Comparison of ENCODE assay signal across 11 cellular contexts in the genomic region with DNA sequence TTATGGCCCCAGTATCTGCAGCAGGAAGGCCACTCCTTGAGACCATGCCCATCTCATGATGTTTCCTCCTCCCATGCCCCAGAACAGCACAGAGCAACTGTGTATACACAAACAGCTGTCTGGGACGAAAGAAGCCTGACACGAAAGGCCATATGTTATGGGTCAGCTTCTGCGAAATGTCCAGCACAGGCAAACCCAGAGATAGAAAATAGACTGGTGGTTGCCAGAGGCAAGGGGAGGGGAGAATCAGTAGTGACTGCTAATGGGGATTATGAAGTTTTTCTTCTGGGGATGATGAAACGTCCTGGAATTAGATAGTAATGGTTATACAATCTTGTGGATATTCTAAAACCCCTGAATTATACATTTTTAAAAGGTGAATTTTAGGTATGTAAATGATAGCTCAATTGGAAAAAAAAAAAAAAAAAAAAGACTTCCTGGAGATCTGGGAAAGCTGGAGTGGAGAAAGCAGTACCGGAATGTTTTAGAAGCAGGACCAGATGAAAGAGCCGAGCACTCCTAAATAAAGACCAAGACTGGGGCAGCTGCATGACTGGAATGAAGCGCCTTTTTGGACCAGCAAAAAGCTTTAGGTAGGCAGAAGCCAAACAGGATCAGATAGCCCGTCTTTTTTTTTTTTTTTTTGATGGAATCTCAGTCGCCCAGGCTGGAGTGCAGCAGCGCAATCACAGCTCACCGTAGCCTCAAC. TPM values are rescaled to one million over a fixed set of nuclear protein-coding genes. Genes with fewer than 3 reads are reported as not detected.
A peak's percentile ranks its signal among the peaks of the same experiment; 100 is the strongest.
DNase-seq lines count a peak whose midpoint lies in the region; ATAC-seq and TF ChIP-seq lines count a peak whose summit lies in the region.
"Had no signal": no experiment of that assay in that cellular context is flagged by ENCODE, and none has a peak within 500 bp of the region (broad histone marks: within the 10 kb centered on the region; RNA-seq: fewer than 3 reads in every experiment).

No MANE protein-coding gene starts in this region.

- no peak overlapping the region for H3K4me3 ChIP-seq in left ventricle myocardium inferior
- no peak overlapping the region for H3K4me3 ChIP-seq in mucosa of rectum (ENCODE audit: low read length in 2 of 2)
- no peak overlapping the region for H3K4me3 ChIP-seq in vagina
- no peak overlapping the region for H3K4me3 ChIP-seq in esophagus muscularis mucosa

- TF ChIP-seq CTCF in left ventricle myocardium inferior (IDR thresholded peaks at IDR 0.05; ENCODE audit: borderline replicate concordance), result no peak
- no peak for TF ChIP-seq CTCF in vagina (IDR thresholded peaks at IDR 0.05)
- TF ChIP-seq CTCF in esophagus muscularis mucosa (IDR thresholded peaks at IDR 0.05), result no peak

- H3K27me3 ChIP-seq in left ventricle myocardium inferior (ENCODE audit: low read depth) (no peaks in the 10 kb centered on the region), mucosa of rectum (ENCODE audit: control insufficient read depth in 2 of 2, insufficient read depth in 2 of 2, low read length in 2 of 2) (no peaks in the 10 kb centered on the region), vagina (no peaks in the 10 kb centered on the region), esophagus muscularis mucosa (no peaks in the 10 kb centered on the region)

- peak overlapping the region; percentile 90 for H3K27ac ChIP-seq in left ventricle myocardium inferior (replicated peaks)
- H3K27ac ChIP-seq in mucosa of rectum (ENCODE audit: low read depth in 2 of 2, low read length in 2 of 2), result peak overlapping the region; percentile 2 to 11
- peak overlapping the region; percentile 94 for H3K27ac ChIP-seq in vagina
- H3K27ac ChIP-seq in esophagus muscularis mucosa (replicated peaks in 1 of 4), result peak overlapping the region in 1 of 4 donors; percentile 95

- no peak for TF ChIP-seq EP300 in esophagus muscularis mucosa (IDR thresholded peaks at IDR 0.05)

- no peak for TF ChIP-seq POLR2A in vagina (IDR thresholded peaks at IDR 0.05)
- TF ChIP-seq POLR2A in esophagus muscularis mucosa (IDR thresholded peaks at IDR 0.05; ENCODE audit: low read depth), result no peak

- WGBS in esophagus muscularis mucosa, result 87% methylated on average over 11 of the region's 11 CpGs

- H3K4me1 ChIP-seq in left ventricle myocardium inferior, result peaks cover 95% of the 10 kb centered on the region
- H3K4me1 ChIP-seq in mucosa of rectum (ENCODE audit: control insufficient read depth in 2 of 2, insufficient read depth in 2 of 2, low read length in 2 of 2), result peaks cover 21% of the 10 kb centered on the region in 2 donors
- H3K4me1 ChIP-seq in vagina, result peaks cover 81% of the 10 kb centered on the region
- peaks cover 64 to 87% (median 72%) of the 10 kb centered on the region in 4 donors for H3K4me1 ChIP-seq in esophagus muscularis mucosa

- intact Hi-C loops in left ventricle myocardium inferior (cut with micrococcal nuclease) (no loop called here), cardiac septum (cut with DNase I) (no loop called here), vagina (cut with DNase I) (no loop called here), esophagus muscularis mucosa (cut with DNase I) (no loop called here)

- no peak for ATAC-seq in GM18867 (IDR thresholded peaks at IDR 0.05; ENCODE audit: unreplicated experiment)
- ATAC-seq: Right ventricle myocardium inferior had no signal

- H3K9ac ChIP-seq in mucosa of rectum (ENCODE audit: low read depth in 1 of 2, low read length in 2 of 2), result no peak overlapping the region

- H3K36me3 ChIP-seq in left ventricle myocardium inferior (peaks cover 16% of the 10 kb centered on the region), mucosa of rectum (ENCODE audit: control insufficient read depth in 2 of 2, insufficient read depth in 2 of 2, low read length in 2 of 2) (peaks cover 20 to 46% of the 10 kb centered on the region in 2 donors), vagina (no peaks in the 10 kb centered on the region), esophagus muscularis mucosa (peaks cover 0 to 41% (median 27%) of the 10 kb centered on the region in 4 donors)

- no peak for DNase-seq in left ventricle myocardium inferior
- DNase-seq in cardiac septum (ENCODE audit: low spot score), result no peak
- peak; percentile 59 for DNase-seq in dedifferentiated amniotic fluid mesenchymal stem cell (ENCODE audit: extremely low spot score)
- DNase-seq in vagina (ENCODE audit: extremely low spot score in 2 of 2), result peak in 1 of 2 donors; percentile 13
- no peak for DNase-seq in NCI-H1105 (lab: John Stamatoyannopoulos, UW)
- DNase-seq in esophagus muscularis mucosa (ENCODE audit: extremely low spot score), result no peak
- DNase-seq: NCI-H69; stimulated activated CD4-positive, alpha-beta T cell treated with anti-CD3 and anti-CD28 coated beads, Interleukin-12 subunit alpha, Interleukin-12 subunit beta, amount 100 ng/mL, for 4 hours had no signal

- H3K9me3 ChIP-seq in left ventricle myocardium inferior (replicated peaks), result no peaks in the 10 kb centered on the region
- H3K9me3 ChIP-seq in mucosa of rectum (ENCODE audit: control insufficient read depth in 2 of 2, low read length in 2 of 2), result no peaks in the 10 kb centered on the region
- H3K9me3 ChIP-seq in vagina, result no peaks in the 10 kb centered on the region
- no peaks in the 10 kb centered on the region for H3K9me3 ChIP-seq in esophagus muscularis mucosa

RNA-seq across cellular contexts. Expression of a gene that starts 29.2 kb away (rescaled TPM):
- total RNA-seq in left ventricle myocardium inferior (2.9 TPM), cardiac septum (6.1 TPM), vagina (3.4 TPM), esophagus muscularis mucosa (1 to 10 TPM in 3 of 4 donors, under 1 TPM in 1; 0.71 to 3.7 (median 1.4) TPM)

RNA-seq across cellular contexts. Expression of a gene that starts 33.2 kb away (rescaled TPM):
- total RNA-seq in left ventricle myocardium inferior, result 1.8 TPM
- 5.8 TPM for total RNA-seq in cardiac septum
- total RNA-seq in vagina, result 4.9 TPM
- 1 to 10 TPM in 3 of 4 donors, under 1 TPM in 1; 0.91 to 3.3 (median 2.0) TPM for total RNA-seq in esophagus muscularis mucosa

RNA-seq across cellular contexts. Expression of a gene that starts 42.3 kb away (rescaled TPM):
- 15.6 TPM for total RNA-seq in left ventricle myocardium inferior
- total RNA-seq in cardiac septum, result 16.9 TPM
- total RNA-seq in vagina, result 78.3 TPM
- 10 to 100 TPM; 56.5 to 81.1 (median 65.5) TPM for total RNA-seq in esophagus muscularis mucosa
